Comparison of ENCODE assay signal across 8 cellular contexts in genomic region chr5:154940375-154940771, GRCh38. TPM values are rescaled to one million over a fixed set of nuclear protein-coding genes. Genes with fewer than 3 reads are reported as not detected.
A peak's percentile ranks its signal among the peaks of the same experiment; 100 is the strongest.
DNase-seq lines count a peak whose midpoint lies in the region; ATAC-seq and TF ChIP-seq lines count a peak whose summit lies in the region.

No MANE protein-coding gene starts in this region.

- H3K27ac Mint-ChIP-seq in chondrocyte (ENCODE audit: unreplicated experiment), result peak overlapping the region; percentile 96
- H3K27ac Mint-ChIP-seq in naive thymus-derived CD4-positive, alpha-beta T cell, result peak overlapping the region; percentile 93 to 98 (median 96)

- H3K9me3 Mint-ChIP-seq in chondrocyte (ENCODE audit: low read depth), result no peaks in the 10 kb centered on the region
- peaks cover 0 to 5% (median 0%) of the 10 kb centered on the region in 11 donors for H3K9me3 Mint-ChIP-seq in naive thymus-derived CD4-positive, alpha-beta T cell

- POLR2A ChIA-PET in AG04450 (lab: Yijun Ruan, JAX), result no interaction called here
- POLR2A ChIA-PET in naive thymus-derived CD4-positive, alpha-beta T cell (lab: Charles Lee), result interaction anchor here (0.6 to 1.5 kb wide), 5 partner anchors 8 to 115 kb away, joined by 3 to 5 read pairs (median 4); no protein-coding TSS in a partner anchor

- H3K36me3 Mint-ChIP-seq in chondrocyte (ENCODE audit: low read depth), result peaks cover 3% of the 10 kb centered on the region
- peaks cover 0 to 5% (median 2%) of the 10 kb centered on the region in 5 donors for H3K36me3 Mint-ChIP-seq in naive thymus-derived CD4-positive, alpha-beta T cell

- peak overlapping the region; percentile 84 for H3K4me3 Mint-ChIP-seq in chondrocyte (ENCODE audit: unreplicated experiment)
- peak overlapping the region; percentile 89 to 100 (median 96) for H3K4me3 Mint-ChIP-seq in naive thymus-derived CD4-positive, alpha-beta T cell

- peaks cover 45% of the 10 kb centered on the region for H3K4me1 Mint-ChIP-seq in chondrocyte (ENCODE audit: low read depth)
- peaks cover 25 to 65% (median 53%) of the 10 kb centered on the region in 7 donors for H3K4me1 Mint-ChIP-seq in naive thymus-derived CD4-positive, alpha-beta T cell

- H3K4me3 ChIP-seq in AG04450 (ENCODE audit: low read depth, low read length), result peak overlapping the region; percentile 75
- peak overlapping the region; percentile 76 for H3K4me3 ChIP-seq in naive thymus-derived CD4-positive, alpha-beta T cell (ENCODE audit: low read length)

- H3K4me1 ChIP-seq in naive thymus-derived CD4-positive, alpha-beta T cell (ENCODE audit: control insufficient read depth in 2 of 2, insufficient read depth in 2 of 2, low read length in 2 of 2), result peaks cover 22% of the 10 kb centered on the region in 2 donors

- CTCF ChIA-PET in AG04450 (lab: Charles Lee), result interaction anchor here (0.8 kb wide), 1 partner anchor 298 kb away, joined by 3 read pairs; no protein-coding TSS in a partner anchor
- CTCF ChIA-PET in naive thymus-derived CD4-positive, alpha-beta T cell (lab: Charles Lee), result no interaction called here

- no peak overlapping the region for H3K27ac ChIP-seq in AG04450 (ENCODE audit: low read depth, low read length)
- H3K27ac ChIP-seq in KOPT-K1 (ENCODE audit: low read depth, low read length, poor library complexity, severe bottlenecking), result peak overlapping the region; percentile 73
- H3K27ac ChIP-seq in naive thymus-derived CD4-positive, alpha-beta T cell (ENCODE audit: low read depth, low read length), result peak overlapping the region; percentile 94

- H3K36me3 ChIP-seq in KOPT-K1 (ENCODE audit: insufficient read depth, low read length), result peaks cover 12% of the 10 kb centered on the region
- peaks cover 0 to 13% (median 0%) of the 10 kb centered on the region in 3 experiments for H3K36me3 ChIP-seq in naive thymus-derived CD4-positive, alpha-beta T cell (ENCODE audit: control insufficient read depth in 2 of 3, insufficient read depth in 3 of 3, low read length in 3 of 3)

- H3K27me3 ChIP-seq in AG04450 (ENCODE audit: control insufficient read depth, insufficient read depth, low read length), result no peaks in the 10 kb centered on the region
- H3K27me3 ChIP-seq in naive thymus-derived CD4-positive, alpha-beta T cell (ENCODE audit: control insufficient read depth in 2 of 2, insufficient read depth in 2 of 2, low read length in 2 of 2), result no peaks in the 10 kb centered on the region

- TF ChIP-seq CTCF in AG04450 (IDR thresholded peaks at IDR 0.05; ENCODE audit: low read depth, low read length), result no peak
- no peak for TF ChIP-seq CTCF in chondrocyte (IDR thresholded peaks at IDR 0.05)

- DNase-seq in AG04450 (ENCODE audit: low read depth, low spot score), result no peak
- DNase-seq in chondrocyte (ENCODE audit: low spot score), result no peak
- no peak for DNase-seq in naive thymus-derived CD4-positive, alpha-beta T cell
- no peak for DNase-seq in GM19240 (ENCODE audit: insufficient read length, low spot score)
- no peak for DNase-seq in NCI-H2171 treated with DMSO at 0.1 percent for 48 hours (lab: John Stamatoyannopoulos, UW)
- DNase-seq in kidney tubule cell (ENCODE audit: low spot score), result no peak
- no peak for DNase-seq in SKM-1 (lab: John Stamatoyannopoulos, UW; ENCODE audit: unreplicated experiment)

- no peak for ATAC-seq in naive thymus-derived CD4-positive, alpha-beta T cell

- intact Hi-C loops in naive thymus-derived CD4-positive, alpha-beta T cell (cut with micrococcal nuclease), result loop anchor here (2.0 to 10.0 kb wide), 8 partner anchors 128 to 1994 kb away; partner anchors contain the start of genes FAM114A2 (in 2 of the 2), GALNT10 (in 2 of the 2) and MFAP3 (in 2 of the 2)

- no peaks in the 10 kb centered on the region for H3K27me3 Mint-ChIP-seq in chondrocyte (ENCODE audit: low read depth)
- no peaks in the 10 kb centered on the region for H3K27me3 Mint-ChIP-seq in naive thymus-derived CD4-positive, alpha-beta T cell

- H3K9me3 ChIP-seq in AG04450 (ENCODE audit: control insufficient read depth, insufficient read depth, low read length), result no peaks in the 10 kb centered on the region; the same call in 1 of the 2 replicates
- no peaks in the 10 kb centered on the region for H3K9me3 ChIP-seq in KOPT-K1 (ENCODE audit: insufficient read depth, low read length, poor library complexity, severe bottlenecking)
- H3K9me3 ChIP-seq in naive thymus-derived CD4-positive, alpha-beta T cell (ENCODE audit: control insufficient read depth in 2 of 3, low read length in 3 of 3), result no peaks in the 10 kb centered on the region

RNA-seq across cellular contexts. Expression of gene MRPL22, which starts 0.5 kb away (rescaled TPM):
- polyA plus RNA-seq in AG04450 (2011; rRNA removed), result 47.3 and 50.4 TPM in 2 replicates
- 27.2 and 34.6 TPM in 2 replicates for polyA minus RNA-seq in AG04450 (2011; rRNA and poly(A)+ RNA removed)
- total RNA-seq in chondrocyte, result 34.6 to 41.5 TPM (median 38.2 TPM) in 3 replicates
- total RNA-seq in naive thymus-derived CD4-positive, alpha-beta T cell, result 10 to 100 TPM; 18.4 to 62.0 (median 24.9) TPM
- 10 to 100 TPM; 89.2 to 97.6 TPM for polyA plus RNA-seq in naive thymus-derived CD4-positive, alpha-beta T cell

RNA-seq across cellular contexts. Expression of gene GEMIN5, which starts 2.4 kb away (rescaled TPM):
- 10.0 and 10.7 TPM in 2 replicates for polyA plus RNA-seq in AG04450 (2011; rRNA removed)
- 16.0 and 19.1 TPM in 2 replicates for polyA minus RNA-seq in AG04450 (2011; rRNA and poly(A)+ RNA removed)
- 12.2 to 19.2 TPM (median 12.5 TPM) in 3 replicates for total RNA-seq in chondrocyte
- total RNA-seq in naive thymus-derived CD4-positive, alpha-beta T cell, result 10 to 100 TPM; 10.2 to 21.4 (median 17.3) TPM
- polyA plus RNA-seq in naive thymus-derived CD4-positive, alpha-beta T cell, result 10 to 100 TPM in 1 of 2 donors, 1 to 10 TPM in 1; 8.6 to 21.2 TPM
